ENCODE assay signal across 6 cellular contexts in genomic region chr1:90893679-90894078, GRCh38.
DNase-seq lines count a peak whose midpoint lies in the region; ATAC-seq and TF ChIP-seq lines count a peak whose summit lies in the region.
"Not testable (repeated sequence)": the region's sequence is repeated elsewhere in the genome, so short reads cannot be mapped to it uniquely, and the experiment has no call there.

No MANE protein-coding gene starts in this region.

- H3K4me2 ChIP-seq in GM23338: not testable (repeated sequence)

- H3K4me3 Mint-ChIP-seq in GM23338; WTC11; stimulated activated naive B cell treated with anti-CD40 and anti-IgM and Interleukin-4, amounts not matched to agents 10 μg/mL and 1 μg/mL and 100 μg/mL, for 72 hours: not testable (repeated sequence)

- ATAC-seq in GM23338 (peak; percentile 51; the same call in 2 of the 3 replicates), WTC11 (peak; percentile 46), foreskin keratinocyte (peak; percentile 12), left colon (peak; percentile 23), mucosa of descending colon (peak; percentile 15)
- not testable (repeated sequence) for ATAC-seq in stimulated activated naive B cell treated with anti-CD40 and anti-IgM and Interleukin-4, amounts not matched to agents 10 μg/mL and 1 μg/mL and 100 μg/mL, for 72 hours (replicated peaks)

- not testable (repeated sequence) for H3K9me3 ChIP-seq in mucosa of descending colon

- H3K27me3 ChIP-seq in GM23338 (ENCODE audit: insufficient read depth); foreskin keratinocyte: not testable (repeated sequence)

- H3K4me3 ChIP-seq in GM23338, mucosa of descending colon: not testable (repeated sequence)

- not testable (repeated sequence) for H3K27ac ChIP-seq in GM23338 (ENCODE audit: low read depth); foreskin keratinocyte

- not testable (repeated sequence) for H3K4me1 Mint-ChIP-seq in GM23338; WTC11; stimulated activated naive B cell treated with anti-CD40 and anti-IgM and Interleukin-4, amounts not matched to agents 10 μg/mL and 1 μg/mL and 100 μg/mL, for 72 hours

- not testable (repeated sequence) for H3K79me2 ChIP-seq in GM23338 (replicated peaks; ENCODE audit: insufficient read depth)

- not testable (repeated sequence) for DNase-seq in GM23338 (ENCODE audit: low spot score); WTC11 (ENCODE audit: low spot score); foreskin keratinocyte; left colon; mucosa of descending colon; stimulated activated naive B cell treated with anti-CD40 and anti-IgM and Interleukin-4, amounts not matched to agents 10 μg/mL and 1 μg/mL and 100 μg/mL, for 72 hours

- POLR2A ChIA-PET in WTC11 (lab: Charles Lee): not testable (repeated sequence)

- not testable (repeated sequence) for H4K20me1 ChIP-seq in GM23338 (replicated peaks; ENCODE audit: insufficient read depth)

- CTCF ChIA-PET in WTC11 (lab: Charles Lee): not testable (repeated sequence)

- not testable (repeated sequence) for H3K36me3 ChIP-seq in GM23338 (ENCODE audit: insufficient read depth); mucosa of descending colon (ENCODE audit: low read depth)

- not testable (repeated sequence) for H3K9me2 ChIP-seq in GM23338 (ENCODE audit: insufficient read depth)

- not testable (repeated sequence) for H3K27me3 Mint-ChIP-seq in GM23338 (ENCODE audit: insufficient read depth, low read depth, poor library complexity); WTC11 (ENCODE audit: low read depth); stimulated activated naive B cell treated with anti-CD40 and anti-IgM and Interleukin-4, amounts not matched to agents 10 μg/mL and 1 μg/mL and 100 μg/mL, for 72 hours

- not testable (repeated sequence) for H3K4me1 ChIP-seq in GM23338 (ENCODE audit: insufficient read depth); foreskin keratinocyte; mucosa of descending colon (ENCODE audit: low read depth)

- intact Hi-C loops in left colon (cut with DNase I, micrococcal nuclease); mucosa of descending colon (cut with DNase I, micrococcal nuclease): not testable (repeated sequence)

- not testable (repeated sequence) for TF ChIP-seq CTCF in GM23338 (conservative IDR thresholded peaks at IDR 0.05; ENCODE audit: low read depth in 2 of 2); WTC11 (IDR thresholded peaks at IDR 0.05); foreskin keratinocyte (conservative IDR thresholded peaks at IDR 0.05); mucosa of descending colon (IDR thresholded peaks at IDR 0.05)

- H2AFZ ChIP-seq in GM23338: not testable (repeated sequence)

- not testable (repeated sequence) for H3F3A ChIP-seq in GM23338 (replicated peaks; ENCODE audit: low read depth)

- H3K27ac Mint-ChIP-seq in GM23338, WTC11: not testable (repeated sequence)
- H3K27ac Mint-ChIP-seq in stimulated activated naive B cell treated with anti-CD40 and anti-IgM and Interleukin-4, amounts not matched to agents 10 μg/mL and 1 μg/mL and 100 μg/mL, for 72 hours: peak overlapping the region; percentile 14

- peaks cover 16% of the 10 kb centered on the region; the same call in 2 of the 3 replicates for H3K9me3 Mint-ChIP-seq in GM23338
- H3K9me3 Mint-ChIP-seq in WTC11: peaks cover 14% of the 10 kb centered on the region
- peaks cover 11% of the 10 kb centered on the region in 2 donors for H3K9me3 Mint-ChIP-seq in stimulated activated naive B cell treated with anti-CD40 and anti-IgM and Interleukin-4, amounts not matched to agents 10 μg/mL and 1 μg/mL and 100 μg/mL, for 72 hours

- H3K36me3 Mint-ChIP-seq in GM23338 (ENCODE audit: low read depth) (peaks cover 18% of the 10 kb centered on the region; the same call in 2 of the 3 replicates), WTC11 (peaks cover 11% of the 10 kb centered on the region)
- H3K36me3 Mint-ChIP-seq in stimulated activated naive B cell treated with anti-CD40 and anti-IgM and Interleukin-4, amounts not matched to agents 10 μg/mL and 1 μg/mL and 100 μg/mL, for 72 hours: peaks cover 31 to 41% of the 10 kb centered on the region in 2 donors
